Comparison of ENCODE assay signal across 17 cellular contexts in genomic region chr14:76987956-76988520, GRCh38. TPM values are rescaled to one million over a fixed set of nuclear protein-coding genes. Genes with fewer than 3 reads are reported as not detected.
DNase-seq lines count a peak whose midpoint lies in the region; ATAC-seq, FAIRE-seq and TF ChIP-seq lines count a peak whose summit lies in the region.
"Had no signal": no experiment of that assay in that cellular context is flagged by ENCODE, and none has a peak within 500 bp of the region (broad histone marks: within the 10 kb centered on the region; RNA-seq: fewer than 3 reads in every experiment).

No MANE protein-coding gene starts in this region.

- H2AFZ ChIP-seq in H1 (ENCODE audit: low read length) (no peak overlapping the region), neural progenitor cell (replicated peaks) (no peak overlapping the region)

- TF ChIP-seq RAD21 in H1 (IDR thresholded peaks at IDR 0.05 in 1 of 2, conservative IDR thresholded peaks at IDR 0.05 in 1 of 2; ENCODE audit: low read depth in 2 of 2, low read length in 2 of 2), result no peak

- H3K4me2 ChIP-seq in H1 (ENCODE audit: insufficient read depth in 1 of 2, low read depth in 2 of 2, low read length in 2 of 2) (no peak overlapping the region), neural progenitor cell (no peak overlapping the region)
- H3K4me2 ChIP-seq: KMS-11 had no signal

- H3K27ac ChIP-seq in H1 (ENCODE audit: low read depth, low read length) (no peak overlapping the region), neural progenitor cell (no peak overlapping the region)
- H3K27ac ChIP-seq: HL-60, KMS-11 had no signal

- H2BK5ac ChIP-seq in H1 (ENCODE audit: low read depth, low read length), result no peak overlapping the region

- H4K20me1 ChIP-seq in H1 (replicated peaks in 1 of 2; ENCODE audit: control insufficient read depth in 1 of 2, insufficient read depth in 2 of 2, low read length in 2 of 2) (no peaks in the 10 kb centered on the region), neural progenitor cell (ENCODE audit: low read depth) (no peaks in the 10 kb centered on the region)

- H2AK5ac ChIP-seq in H1 (ENCODE audit: low read depth, low read length), result no peak overlapping the region

- H3K9me3 ChIP-seq in H1 (ENCODE audit: insufficient read depth in 2 of 2, low read depth in 1 of 2, low read length in 1 of 2), result 0 out of 4 replicates have a peak, but pooled peaks cover 0 to 2% of the 10 kb centered on the region in 2 experiments
- no peaks in the 10 kb centered on the region for H3K9me3 ChIP-seq in neural progenitor cell (ENCODE audit: low read depth)
- H3K9me3 ChIP-seq in mucosa of descending colon, result no peaks in the 10 kb centered on the region
- no peaks in the 10 kb centered on the region for H3K9me3 ChIP-seq in T-helper 17 cell (ENCODE audit: control insufficient read depth, low read length, poor library complexity, severe bottlenecking)
- H3K9me3 ChIP-seq: MG63 had no signal

- no peak overlapping the region for H2BK120ac ChIP-seq in H1 (replicated peaks; ENCODE audit: low read depth, low read length)

- no peaks in the 10 kb centered on the region for H3K79me2 ChIP-seq in H1 (ENCODE audit: control insufficient read depth in 1 of 2, insufficient read depth in 2 of 2, low read length in 2 of 2)
- no peaks in the 10 kb centered on the region for H3K79me2 ChIP-seq in neural progenitor cell (ENCODE audit: low read depth)

- H3K23me2 ChIP-seq in H1 (ENCODE audit: low read depth, low read length), result no peaks in the 10 kb centered on the region

- H3K14ac ChIP-seq in H1 (ENCODE audit: insufficient read length), result no peak overlapping the region

- no peak for TF ChIP-seq POLR2A in H1 (IDR thresholded peaks at IDR 0.05; ENCODE audit: control extremely low read depth in 1 of 2, low read depth in 2 of 2, low read length in 2 of 2)

- TF ChIP-seq CTCF in H1 (IDR thresholded peaks at IDR 0.05; ENCODE audit: control extremely low read depth in 1 of 3, insufficient read depth in 1 of 3, low read depth in 1 of 3, low read length in 3 of 3) (no peak), neural progenitor cell (IDR thresholded peaks at IDR 0.05) (no peak), mucosa of descending colon (IDR thresholded peaks at IDR 0.05) (no peak)

- no peak overlapping the region for H3K18ac ChIP-seq in H1 (ENCODE audit: extremely low read depth, low read length)

- H3K79me1 ChIP-seq in H1 (ENCODE audit: low read depth, low read length), result no peaks in the 10 kb centered on the region

- intact Hi-C loops in mucosa of descending colon (cut with DNase I, micrococcal nuclease), result no loop called here

- peak overlapping the region; percentile 78 for H3K27ac Mint-ChIP-seq in neural progenitor cell
- no peak overlapping the region for H3K27ac Mint-ChIP-seq in T-helper 17 cell

- H3K23ac ChIP-seq in H1 (ENCODE audit: insufficient read length), result no peak overlapping the region

- no peak overlapping the region for H4K5ac ChIP-seq in H1 (ENCODE audit: insufficient read length, low read depth, low read length)

- H3K4me1 ChIP-seq in H1 (replicated peaks in 1 of 4; ENCODE audit: control insufficient read depth in 3 of 4, insufficient read depth in 4 of 4, low read length in 3 of 4) (peaks cover 8 to 23% (median 13%) of the 10 kb centered on the region in 4 experiments), neural progenitor cell (peaks cover 10% of the 10 kb centered on the region), mucosa of descending colon (ENCODE audit: low read depth) (no peaks in the 10 kb centered on the region)

- H3K4me3 ChIP-seq in H1 (ENCODE audit: extremely low read depth in 1 of 4, insufficient read depth in 2 of 4, low read depth in 3 of 4, low read length in 4 of 4) (no peak overlapping the region), neural progenitor cell (no peak overlapping the region), mucosa of descending colon (no peak overlapping the region)
- H3K4me3 ChIP-seq: MG63 had no signal

- no peak overlapping the region for H3K4ac ChIP-seq in H1 (replicated peaks; ENCODE audit: insufficient read length, low read depth, low read length)

- peaks cover 39% of the 10 kb centered on the region for H3K4me1 Mint-ChIP-seq in neural progenitor cell
- H3K4me1 Mint-ChIP-seq in T-helper 17 cell, result peaks cover 12% of the 10 kb centered on the region

- no peak overlapping the region for H4K8ac ChIP-seq in H1 (ENCODE audit: extremely low read depth, insufficient read depth, low read length)

- H3K4me3 Mint-ChIP-seq in neural progenitor cell (no peak overlapping the region), T-helper 17 cell (no peak overlapping the region)
- H3K4me3 Mint-ChIP-seq: CD8-positive, alpha-beta memory T cell had no signal

- H3K36me3 ChIP-seq in H1 (ENCODE audit: control insufficient read depth in 2 of 4, insufficient read depth in 4 of 4, low read length in 3 of 4), result no peaks in the 10 kb centered on the region
- H3K36me3 ChIP-seq in neural progenitor cell, result no peaks in the 10 kb centered on the region
- H3K36me3 ChIP-seq in mucosa of descending colon (ENCODE audit: low read depth), result no peaks in the 10 kb centered on the region
- H3K36me3 ChIP-seq: MG63 had no signal

- no peak overlapping the region for H3K56ac ChIP-seq in H1 (replicated peaks; ENCODE audit: insufficient read length, low read depth, low read length)

- CTCF ChIA-PET in H1 (lab: Charles Lee; ENCODE audit: partially characterized antibody), result interaction anchor here (0.6 to 4.9 kb wide), 13 partner anchors 12 to 1162 kb away, joined by 3 to 28 read pairs (median 3); no protein-coding TSS in a partner anchor

- DNase-seq in ELF-1 (ENCODE audit: low read depth, low spot score), result peak; percentile 69
- DNase-seq in HTR-8/SVneo (ENCODE audit: insufficient read length, low spot score), result no peak
- no peak for DNase-seq in H1 (ENCODE audit: low read depth in 1 of 2, low spot score in 2 of 2)
- no peak for DNase-seq in neural progenitor cell (ENCODE audit: low spot score)
- no peak for DNase-seq in mucosa of descending colon
- no peak for DNase-seq in T-helper 17 cell
- no peak for DNase-seq in pons (ENCODE audit: low spot score)
- DNase-seq: CD8-positive, alpha-beta memory T cell; HCEC 1CT; MG63; NCI-H1092 treated with DMSO at 0.1 percent for 48 hours; NCI-H1694 treated with DMSO at 0.1 percent for 48 hours; NCI-H345; NCI-H69 had no signal

- H2BK20ac ChIP-seq in H1 (ENCODE audit: low read length), result peak overlapping the region; percentile 80; the same call in 1 of the 2 replicates

- peak overlapping the region; percentile 60; the same call in 1 of the 2 replicates for H2BK12ac ChIP-seq in H1 (ENCODE audit: low read depth, low read length)

- peak overlapping the region; percentile 88; the same call in 1 of the 2 replicates for H2BK15ac ChIP-seq in H1 (ENCODE audit: low read length)

- peak; percentile 46 for FAIRE-seq in HTR-8/SVneo (lab: Jason Lieb, UNC)
- FAIRE-seq in H1 (lab: Jason Lieb, UNC), result no peak

- H3K9me3 Mint-ChIP-seq in neural progenitor cell, result peaks cover 4% of the 10 kb centered on the region
- H3K9me3 Mint-ChIP-seq: CD8-positive, alpha-beta memory T cell had no signal

- no peak for TF ChIP-seq EP300 in H1 (IDR thresholded peaks at IDR 0.05; ENCODE audit: borderline replicate concordance in 1 of 2, low read depth in 2 of 2, low read length in 2 of 2)

- WGBS in H1 (ENCODE audit: extremely low coverage in 1 of 2, insufficient coverage in 1 of 2, insufficient read length in 1 of 2, insufficient replicate concordance in 2 of 2, low coverage in 1 of 2, low lambda C conversion rate in 2 of 2, missing lambda C conversion rate in 1 of 2), 2 experiments, result 84% methylated on average over 4 of the region's 4 CpGs; no CpG with 5 or more reads in 1 of the 2 experiments

- peak overlapping the region; percentile 17 for H4K91ac ChIP-seq in H1 (replicated peaks; ENCODE audit: insufficient read length, low read length)

- no peak overlapping the region for H3K9ac ChIP-seq in H1 (replicated peaks in 1 of 4; ENCODE audit: extremely low read depth in 1 of 4, low read depth in 3 of 4, low read length in 3 of 4)
- no peak overlapping the region for H3K9ac ChIP-seq in neural progenitor cell
- H3K9ac ChIP-seq: KMS-11 had no signal

- ATAC-seq in HG03135 (IDR thresholded peaks at IDR 0.05; ENCODE audit: unreplicated experiment), result no peak
- no peak for ATAC-seq in mucosa of descending colon
- ATAC-seq in T-helper 17 cell, result no peak

- POLR2A ChIA-PET in H1 (lab: Charles Lee; ENCODE audit: partially characterized antibody), result interaction anchor here (1.1 to 1.2 kb wide), 3 partner anchors 11 to 18 kb away, joined by 3 to 4 read pairs (median 3); no protein-coding TSS in a partner anchor

- peaks cover 5% of the 10 kb centered on the region for H3F3A ChIP-seq in neural progenitor cell (ENCODE audit: low read depth)

- H3K27me3 ChIP-seq in H1 (replicated peaks in 1 of 4; ENCODE audit: control insufficient read depth in 3 of 4, extremely low read depth in 1 of 4, insufficient read depth in 3 of 4, low read length in 3 of 4) (no peaks in the 10 kb centered on the region), neural progenitor cell (no peaks in the 10 kb centered on the region)
- H3K27me3 ChIP-seq: MG63 had no signal

- H3K36me3 Mint-ChIP-seq in neural progenitor cell (peaks cover 2% of the 10 kb centered on the region), T-helper 17 cell (ENCODE audit: low read depth) (peaks cover 2% of the 10 kb centered on the region)
- H3K36me3 Mint-ChIP-seq: CD8-positive, alpha-beta memory T cell had no signal

- H3K27me3 Mint-ChIP-seq in neural progenitor cell (ENCODE audit: insufficient read depth, low read depth) (peaks cover 10% of the 10 kb centered on the region), T-helper 17 cell (no peaks in the 10 kb centered on the region)
- H3K27me3 Mint-ChIP-seq: CD8-positive, alpha-beta memory T cell had no signal

TF ChIP-seq in H1, 55 proteins besides CTCF, POLR2A, EP300 and RAD21:
- no peak for TF ChIP-seq SIN3A (conservative IDR thresholded peaks at IDR 0.05 in 1 of 2, IDR thresholded peaks at IDR 0.05 in 1 of 2; ENCODE audit: low read depth in 1 of 2, low read length in 2 of 2)
- TF ChIP-seq CHD2 (IDR thresholded peaks at IDR 0.05; ENCODE audit: low read length), result no peak
- no peak for TF ChIP-seq BCL11A (IDR thresholded peaks at IDR 0.05; ENCODE audit: low read depth in 2 of 2, low read length in 2 of 2)

RNA-seq across cellular contexts. Expression of gene IRF2BPL, which starts 40.5 kb away (rescaled TPM):
- total RNA-seq in H1 (2021; fragmentation: NEBNext Ultra II Directional; extraction: Animal tissue kit (Norgen Biotek cat#: 25700)), result 57.0 and 59.6 TPM in 2 replicates
- 18.8 and 32.1 TPM in 2 replicates for polyA plus RNA-seq in H1 (2011; rRNA removed)
- polyA plus RNA-seq in H1 (2011; cell fraction: cytosol; rRNA removed), result 22.0 TPM
- 27.5 TPM for polyA plus RNA-seq in H1 (2011; cell fraction: nucleus; rRNA removed)
- polyA plus RNA-seq in H1 (2012, experiment 1 of 2), result 36.5 to 43.3 TPM (median 39.3 TPM) in 4 replicates
- 26.8 TPM for polyA plus RNA-seq in H1 (2012, experiment 2 of 2)
- 21.9 TPM for polyA plus RNA-seq in H1 (2013, experiment 1 of 2)
- polyA plus RNA-seq in H1 (2013, experiment 2 of 2), result 22.6 TPM
- polyA minus RNA-seq in H1 (2011; rRNA and poly(A)+ RNA removed), result 7.7 and 12.6 TPM in 2 replicates
- 47.4 TPM for polyA minus RNA-seq in H1 (2011; cell fraction: cytosol; rRNA and poly(A)+ RNA removed)
- 25.9 TPM for polyA minus RNA-seq in H1 (2011; cell fraction: nucleus; rRNA and poly(A)+ RNA removed)
- total RNA-seq in neural progenitor cell (ENCODE audit: low replicate concordance) (4.8 and 14.9 TPM in 2 replicates), mucosa of descending colon (10 to 100 TPM; 15.1 to 74.1 (median 19.3) TPM), T-helper 17 cell (10 to 100 TPM; 41.9 to 51.7 TPM)
